In genomic region chr4:185190001-185190856, GRCh38 we compare ENCODE assay signal across 2 cellular contexts.
TF ChIP-seq lines count a peak whose summit lies in the region.

No MANE protein-coding gene starts in this region.

TF ChIP-seq in HepG2, 621 proteins besides CTCF, POLR2A, EP300 and RAD21:
- TF ChIP-seq USF2 (IDR thresholded peaks at IDR 0.05; ENCODE audit: low read depth, low read length) (no peak), USF2 (CRISPR knock-in tag; IDR thresholded peaks at IDR 0.05; ENCODE audit: borderline replicate concordance) (no peak), ZNF18 (CRISPR knock-in tag; IDR thresholded peaks at IDR 0.05; ENCODE audit: insufficient replicate concordance) (no peak), EZH2 (conservative IDR thresholded peaks at IDR 0.05; ENCODE audit: low read depth, low read length) (no peak), GATAD1 (CRISPR knock-in tag; IDR thresholded peaks at IDR 0.05) (no peak), ZBTB37 (CRISPR knock-in tag; IDR thresholded peaks at IDR 0.05) (no peak), ZNF776 (CRISPR knock-in tag; IDR thresholded peaks at IDR 0.05) (no peak), HDAC6 (IDR thresholded peaks at IDR 0.05; ENCODE audit: low read depth, low read length) (no peak), PRMT3 (CRISPR knock-in tag; IDR thresholded peaks at IDR 0.05; ENCODE audit: borderline replicate concordance, low read depth) (no peak), MXD3 (CRISPR knock-in tag; IDR thresholded peaks at IDR 0.05) (no peak), SP1 (IDR thresholded peaks at IDR 0.05) (no peak), SP1 (CRISPR knock-in tag; IDR thresholded peaks at IDR 0.05) (no peak), ZNF468 (CRISPR knock-in tag; IDR thresholded peaks at IDR 0.05) (no peak), THAP11 (CRISPR knock-in tag; IDR thresholded peaks at IDR 0.05) (no peak), YEATS4 (CRISPR knock-in tag; IDR thresholded peaks at IDR 0.05; ENCODE audit: borderline replicate concordance) (no peak), ZNF567 (CRISPR knock-in tag; IDR thresholded peaks at IDR 0.05; ENCODE audit: borderline replicate concordance) (no peak)

TF ChIP-seq in K562, 482 proteins besides CTCF, POLR2A, EP300 and RAD21 (continues in another document):
- no peak for TF ChIP-seq ZNF146 (CRISPR knock-in tag; IDR thresholded peaks at IDR 0.05; ENCODE audit: unreplicated experiment)
- TF ChIP-seq CREB1 (IDR thresholded peaks at IDR 0.05) = no peak
- no peak for TF ChIP-seq CREB1 (CRISPR knock-in tag; IDR thresholded peaks at IDR 0.05)
- no peak for TF ChIP-seq ELK3 (CRISPR knock-in tag; IDR thresholded peaks at IDR 0.05)
- no peak for TF ChIP-seq XRCC5 (IDR thresholded peaks at IDR 0.05; ENCODE audit: low read depth, low read length)
- TF ChIP-seq JUND (IDR thresholded peaks at IDR 0.05; ENCODE audit: borderline replicate concordance, low read depth, low read length) = peak; percentile 40; the same call in 1 of the 2 replicates
- 0 out of 3 replicates have a peak, but pooled peaks have one; percentile 23 for TF ChIP-seq JUND (tag; IDR thresholded peaks at IDR 0.05; ENCODE audit: borderline replicate concordance, low read depth, low read length)
- no peak for TF ChIP-seq NRF1 (conservative IDR thresholded peaks at IDR 0.05 in 1 of 2, IDR thresholded peaks at IDR 0.05 in 1 of 2)
- no peak for TF ChIP-seq IRF9 (tag; IDR thresholded peaks at IDR 0.05)
- TF ChIP-seq TBL1XR1 (IDR thresholded peaks at IDR 0.05; ENCODE audit: low read length in 2 of 2) = no peak
- peak; percentile 50 for TF ChIP-seq PKNOX1 (IDR thresholded peaks at IDR 0.05)
- TF ChIP-seq ZNF668 (CRISPR knock-in tag; IDR thresholded peaks at IDR 0.05) = no peak
- TF ChIP-seq ZNF263 (CRISPR knock-in tag; IDR thresholded peaks at IDR 0.05; ENCODE audit: borderline replicate concordance) = no peak
- TF ChIP-seq HDAC3 (IDR thresholded peaks at IDR 0.05; ENCODE audit: borderline replicate concordance, partially characterized antibody) = no peak
- peak; percentile 31 for TF ChIP-seq MEIS2 (IDR thresholded peaks at IDR 0.05; ENCODE audit: partially characterized antibody)
- no peak for TF ChIP-seq TSHZ1 (CRISPR knock-in tag; IDR thresholded peaks at IDR 0.05)
- TF ChIP-seq ZNF76 (CRISPR knock-in tag; IDR thresholded peaks at IDR 0.05; ENCODE audit: borderline replicate concordance) = no peak
- TF ChIP-seq FOSL1 (tag; conservative IDR thresholded peaks at IDR 0.05) = no peak
- no peak for TF ChIP-seq TFAM (CRISPR knock-in tag; conservative IDR thresholded peaks at IDR 0.05)
- no peak for TF ChIP-seq ZNF3 (CRISPR knock-in tag; IDR thresholded peaks at IDR 0.05)
- TF ChIP-seq CREM (IDR thresholded peaks at IDR 0.05; ENCODE audit: low read depth) = peak; percentile 45; the same call in 1 of the 2 replicates
- TF ChIP-seq NCOA6 (IDR thresholded peaks at IDR 0.05) = no peak
- peak; percentile 46; the same call in 1 of the 2 replicates for TF ChIP-seq SMARCE1 (IDR thresholded peaks at IDR 0.05)
- TF ChIP-seq CCNT2 (IDR thresholded peaks at IDR 0.05; ENCODE audit: borderline replicate concordance, extremely low read depth, insufficient read length, low read depth, low read length) = no peak
- no peak for TF ChIP-seq PHB (CRISPR knock-in tag; IDR thresholded peaks at IDR 0.05)
- TF ChIP-seq GATA2 (CRISPR knock-in tag; IDR thresholded peaks at IDR 0.05) = peak; percentile 51
- no peak for TF ChIP-seq MNT (conservative IDR thresholded peaks at IDR 0.05)
- TF ChIP-seq CXXC5 (CRISPR knock-in tag; IDR thresholded peaks at IDR 0.05) = no peak
- TF ChIP-seq CHD1 (IDR thresholded peaks at IDR 0.05; ENCODE audit: low read length) = no peak
- no peak for TF ChIP-seq THRAP3 (IDR thresholded peaks at IDR 0.05; ENCODE audit: borderline replicate concordance)
- no peak for TF ChIP-seq DDX20 (tag; IDR thresholded peaks at IDR 0.05; ENCODE audit: low read depth)
- no peak for TF ChIP-seq SIN3A (IDR thresholded peaks at IDR 0.05; ENCODE audit: borderline replicate concordance in 2 of 2, control insufficient read depth in 1 of 2, low read depth in 2 of 2, low read length in 2 of 2)
- TF ChIP-seq ZNF24 (IDR thresholded peaks at IDR 0.05) = no peak
- TF ChIP-seq PHB2 (IDR thresholded peaks at IDR 0.05; ENCODE audit: low read depth) = no peak
- no peak for TF ChIP-seq ZFPM2 (CRISPR knock-in tag; IDR thresholded peaks at IDR 0.05)
- no peak for TF ChIP-seq SAFB (IDR thresholded peaks at IDR 0.05; ENCODE audit: borderline replicate concordance, low read depth, low read length)
- no peak for TF ChIP-seq ARID2 (IDR thresholded peaks at IDR 0.05)
- no peak for TF ChIP-seq SREBF2 (CRISPR knock-in tag; IDR thresholded peaks at IDR 0.05)
- TF ChIP-seq ZNF785 (CRISPR knock-in tag; IDR thresholded peaks at IDR 0.05) = no peak
- TF ChIP-seq ZBTB9 (CRISPR knock-in tag; IDR thresholded peaks at IDR 0.05) = no peak
- no peak for TF ChIP-seq ATF4 (CRISPR knock-in tag; IDR thresholded peaks at IDR 0.05)
- no peak for TF ChIP-seq KLF10 (CRISPR knock-in tag; IDR thresholded peaks at IDR 0.05)
- no peak for TF ChIP-seq SPI1 (IDR thresholded peaks at IDR 0.05; ENCODE audit: borderline replicate concordance, low read depth, low read length)
- no peak for TF ChIP-seq PATZ1 (CRISPR knock-in tag; IDR thresholded peaks at IDR 0.05; ENCODE audit: borderline replicate concordance)
- no peak for TF ChIP-seq NCOA4 (IDR thresholded peaks at IDR 0.05; ENCODE audit: partially characterized antibody)
- no peak for TF ChIP-seq RFX1 (IDR thresholded peaks at IDR 0.05)
- 0 out of 2 replicates have a peak, but pooled peaks have one; percentile 22 for TF ChIP-seq CTBP1 (IDR thresholded peaks at IDR 0.05; ENCODE audit: borderline replicate concordance)
- TF ChIP-seq RBM25 (IDR thresholded peaks at IDR 0.05; ENCODE audit: low read depth, low read length, severe bottlenecking) = no peak
- TF ChIP-seq ZEB2 (IDR thresholded peaks at IDR 0.05) = peak; percentile 65; the same call in 1 of the 2 replicates
- TF ChIP-seq DPF2 (IDR thresholded peaks at IDR 0.05) = peak; percentile 25; the same call in 1 of the 2 replicates
- no peak for TF ChIP-seq FOXJ2 (tag; IDR thresholded peaks at IDR 0.05)
- TF ChIP-seq BACH1 (tag; IDR thresholded peaks at IDR 0.05) = no peak
- no peak for TF ChIP-seq FOS (IDR thresholded peaks at IDR 0.05; ENCODE audit: extremely low read depth, insufficient read length)
- no peak for TF ChIP-seq ZNF707 (CRISPR knock-in tag; conservative IDR thresholded peaks at IDR 0.05)
- no peak for TF ChIP-seq HMGXB4 (CRISPR knock-in tag; IDR thresholded peaks at IDR 0.05)
